In genomic region chr2:74104839-74105238, GRCh38 we compare ENCODE assay signal across 18 cellular contexts. TPM values are rescaled to one million over a fixed set of nuclear protein-coding genes. Genes with fewer than 3 reads are reported as not detected.
DNase-seq lines count a peak whose midpoint lies in the region; ATAC-seq, FAIRE-seq and TF ChIP-seq lines count a peak whose summit lies in the region.
"Had no signal": no experiment of that assay in that cellular context is flagged by ENCODE, and none has a peak within 500 bp of the region (broad histone marks: within the 10 kb centered on the region; RNA-seq: fewer than 3 reads in every experiment).

No MANE protein-coding gene starts in this region.

- no peaks in the 10 kb centered on the region for H3K4me1 ChIP-seq in A673 (ENCODE audit: insufficient read depth, low read length, poor library complexity, severe bottlenecking)
- H3K4me1 ChIP-seq in RWPE2 (ENCODE audit: insufficient read depth, poor library complexity, severe bottlenecking), result no peaks in the 10 kb centered on the region
- H3K4me1 ChIP-seq in effector memory CD4-positive, alpha-beta T cell (ENCODE audit: control insufficient read depth, insufficient read depth, low read length, poor library complexity, severe bottlenecking), result no peaks in the 10 kb centered on the region
- no peaks in the 10 kb centered on the region for H3K4me1 ChIP-seq in psoas muscle
- H3K4me1 ChIP-seq: left lung had no signal

- DNase-seq in A673 (ENCODE audit: low spot score) (no peak), ELR (ENCODE audit: low read depth) (peak; percentile 11), RWPE2 (ENCODE audit: low spot score) (no peak), fibroblast of pulmonary artery (ENCODE audit: low read depth) (peak; percentile 26), glomerular visceral epithelial cell (ENCODE audit: extremely low spot score) (no peak), psoas muscle (no peak), D721Med (ENCODE audit: insufficient read length, low spot score) (no peak)
- no peak for DNase-seq in effector memory CD4-positive, alpha-beta T cell
- DNase-seq: activated CD4-positive, alpha-beta memory T cell treated with anti-CD3 and anti-CD28 coated beads for 36 hours; activated T-cell treated with anti-CD3 and anti-CD28 coated beads, Interleukin-2, amount 50 U/mL, for 72 hours; central memory CD4-positive, alpha-beta T cell; effector CD8-positive, alpha-beta T cell; left lung; NCI-H1436 treated with DMSO at 0.1 percent for 48 hours; NCI-H82; ovary; stimulated activated CD4-positive, alpha-beta T cell treated with anti-CD3 and anti-CD28 coated beads, Interleukin-4, amount 100 ng/mL, for 1 hour; WERI-Rb-1 had no signal

- H3K4me3 ChIP-seq in A673 (ENCODE audit: low read depth, low read length, poor library complexity, severe bottlenecking), result no peak overlapping the region
- no peak overlapping the region for H3K4me3 ChIP-seq in RWPE2 (ENCODE audit: severe bottlenecking)
- H3K4me3 ChIP-seq in fibroblast of pulmonary artery (replicated peaks; ENCODE audit: low read depth, low read length), result no peak overlapping the region
- no peak overlapping the region for H3K4me3 ChIP-seq in effector memory CD4-positive, alpha-beta T cell (ENCODE audit: insufficient read depth, low read depth, low read length, poor library complexity, severe bottlenecking)
- H3K4me3 ChIP-seq in psoas muscle, result no peak overlapping the region
- H3K4me3 ChIP-seq: left lung, ovary had no signal

- POLR2A ChIA-PET in A673 (lab: Charles Lee; ENCODE audit: low non-redundant PET), result no interaction called here

- 89 to 92% (median 91%) methylated on average over 7 of the region's 7 CpGs for WGBS in psoas muscle, 3 donors

- H3K9me3 ChIP-seq in A673 (ENCODE audit: low read depth, low read length, poor library complexity, severe bottlenecking) (no peaks in the 10 kb centered on the region), RWPE2 (ENCODE audit: severe bottlenecking) (no peaks in the 10 kb centered on the region), psoas muscle (no peaks in the 10 kb centered on the region)
- H3K9me3 ChIP-seq in effector memory CD4-positive, alpha-beta T cell (ENCODE audit: control insufficient read depth, low read length), result no peaks in the 10 kb centered on the region
- H3K9me3 ChIP-seq: left lung, ovary had no signal

- intact Hi-C loops in A673 (cut with micrococcal nuclease; ENCODE audit: unreplicated experiment) (loop anchor here (10.0 kb wide), 1 partner anchor 120 kb away; the partner anchor contains the start of gene TET3), psoas muscle (cut with DNase I) (no loop called here)

- TF ChIP-seq CTCF in A673 (conservative IDR thresholded peaks at IDR 0.05; ENCODE audit: low read depth, low read length), result peak; percentile 21; the same call in 1 of the 2 replicates
- peak; percentile 33 for TF ChIP-seq CTCF in RWPE2 (IDR thresholded peaks at IDR 0.05; ENCODE audit: poor library complexity, severe bottlenecking)
- TF ChIP-seq CTCF in fibroblast of pulmonary artery (IDR thresholded peaks at IDR 0.05; ENCODE audit: low read length, missing control alignments), result peak; percentile 22
- TF ChIP-seq CTCF in psoas muscle (IDR thresholded peaks at IDR 0.05), result no peak
- no peak for TF ChIP-seq CTCF in D721Med (IDR thresholded peaks at IDR 0.05; ENCODE audit: insufficient read depth, missing control alignments)

- FAIRE-seq in D721Med (lab: Jason Lieb, UNC), result no peak

- no peak for ATAC-seq in RWPE2 (ENCODE audit: low read depth)
- ATAC-seq in psoas muscle, result no peak
- ATAC-seq: activated T-cell treated with anti-CD3 and anti-CD28 coated beads, Interleukin-2, amount 50 U/mL, for 72 hours; left lung had no signal

- H3K36me3 ChIP-seq in A673 (ENCODE audit: insufficient read depth, low read length, poor library complexity, severe bottlenecking) (peaks cover 20% of the 10 kb centered on the region), RWPE2 (ENCODE audit: low read depth) (peaks cover 23% of the 10 kb centered on the region), psoas muscle (ENCODE audit: insufficient read depth in 1 of 2, low read depth in 1 of 2) (peaks cover 2 to 23% of the 10 kb centered on the region in 2 donors)
- H3K36me3 ChIP-seq in effector memory CD4-positive, alpha-beta T cell (ENCODE audit: control insufficient read depth, insufficient read depth, low read length), result peaks cover 23% of the 10 kb centered on the region
- H3K36me3 ChIP-seq: ovary had no signal

- CTCF ChIA-PET in A673 (lab: Charles Lee), result no interaction called here

- BruUV-seq in A673 (replicated peaks; lab: Mats Ljungman, UMichigan), result no TSS peak

- H3K27ac ChIP-seq in A673 (ENCODE audit: low read depth, low read length, poor library complexity, severe bottlenecking) (no peak overlapping the region), RWPE2 (ENCODE audit: poor library complexity, severe bottlenecking) (no peak overlapping the region), psoas muscle (no peak overlapping the region)
- no peak overlapping the region for H3K27ac ChIP-seq in effector memory CD4-positive, alpha-beta T cell (ENCODE audit: insufficient read depth, low read length, poor library complexity, severe bottlenecking)
- H3K27ac ChIP-seq: left lung, ovary, WERI-Rb-1 had no signal

- H3K27me3 ChIP-seq in A673 (replicated peaks; ENCODE audit: insufficient read depth, low read depth, low read length, poor library complexity) (no peaks in the 10 kb centered on the region), RWPE2 (ENCODE audit: insufficient read depth, poor library complexity, severe bottlenecking) (no peaks in the 10 kb centered on the region), psoas muscle (ENCODE audit: insufficient read depth in 3 of 3, low read length in 2 of 3) (no peaks in the 10 kb centered on the region)
- H3K27me3 ChIP-seq in effector memory CD4-positive, alpha-beta T cell (replicated peaks; ENCODE audit: control insufficient read depth, insufficient read depth, low read length, poor library complexity, severe bottlenecking), result no peaks in the 10 kb centered on the region
- H3K27me3 ChIP-seq: left lung, ovary had no signal

RNA-seq across cellular contexts. Expression of gene BOLA3, which starts 42.9 kb away (rescaled TPM):
- total RNA-seq in A673 (2021), result 55.9 and 71.9 TPM in 2 replicates
- 10 to 100 TPM; 47.7 to 65.9 (median 54.3) TPM for total RNA-seq in psoas muscle
- 100 to 1,000 TPM in 2 of 3 donors, 10 to 100 TPM in 1; 99.6 to 117 (median 103) TPM for polyA plus RNA-seq in psoas muscle

Comparison
In these comparisons a context has a peak if more than half of its experiments do, and no peak if none do; other contexts are left out.
1. DNase-seq: peak in ELR (single experiment) and fibroblast of pulmonary artery (single experiment); none in A673 (single experiment), RWPE2 (single experiment), effector memory CD4-positive, alpha-beta T cell (0 of 3), glomerular visceral epithelial cell (single experiment), psoas muscle (0 of 2) and D721Med (single experiment).
2. CTCF ChIP-seq: peak in A673 (single experiment), RWPE2 (single experiment) and fibroblast of pulmonary artery (single experiment); none in psoas muscle (single experiment) and D721Med (single experiment).